In the genomic region with DNA sequence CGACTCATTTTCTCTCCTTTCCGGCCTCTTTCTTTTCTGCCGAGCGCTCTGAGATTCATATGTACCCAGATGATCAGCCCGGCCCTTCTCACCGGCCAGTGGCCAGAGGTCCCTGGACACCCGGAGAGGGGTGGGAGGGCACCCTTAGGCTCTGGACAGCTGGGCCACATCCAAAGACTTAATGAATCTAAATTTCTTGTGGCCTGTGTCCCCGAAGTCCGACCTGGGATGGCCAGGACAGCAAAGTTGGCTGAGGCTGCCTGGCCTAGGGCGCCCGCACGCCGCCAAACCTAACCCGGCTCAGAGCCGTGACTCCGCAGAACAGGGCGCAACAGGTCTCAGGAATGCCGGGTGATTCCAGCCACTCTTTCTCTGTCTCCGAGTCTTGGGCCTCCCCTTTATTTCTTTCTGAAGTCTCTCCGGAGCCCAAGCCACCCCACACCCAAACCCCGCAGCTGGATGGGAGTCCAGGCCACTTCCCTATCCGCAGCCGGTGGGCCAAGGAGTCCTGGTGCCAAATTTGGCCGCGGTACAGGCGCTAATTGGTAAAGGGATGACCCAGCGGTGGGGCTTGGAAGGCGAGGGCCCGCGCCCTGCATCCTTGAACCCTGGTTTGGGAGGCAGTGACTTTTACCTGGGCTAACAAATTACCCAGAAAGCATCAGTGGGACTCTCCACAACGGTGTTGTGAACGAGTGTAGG, we compare ENCODE assay signal across 28 cellular contexts. TPM values are rescaled to one million over a fixed set of nuclear protein-coding genes. Genes with fewer than 3 reads are reported as not detected.
DNase-seq lines count a peak whose midpoint lies in the region; TF ChIP-seq lines count a peak whose summit lies in the region.
"Had no signal": no experiment of that assay in that cellular context is flagged by ENCODE, and none has a peak within 500 bp of the region (broad histone marks: within the 10 kb centered on the region; RNA-seq: fewer than 3 reads in every experiment).

No MANE protein-coding gene starts in this region.

- WGBS in endodermal cell (ENCODE audit: insufficient coverage in 1 of 2, insufficient read length in 1 of 2), 2 experiments, result 4 to 5% methylated on average over 4 to 32 of the region's 32 CpGs
- 13% methylated on average over 32 of the region's 32 CpGs for WGBS in prostate gland

- H3K27me3 Mint-ChIP-seq in activated CD4-positive, alpha-beta T cell treated with anti-CD3 and anti-CD28 coated beads, Interleukin-2, amount 10 ng/mL, durations not matched to agents 7 days and 5 days, result peaks cover 95% of the 10 kb centered on the region
- peaks cover 100% of the 10 kb centered on the region for H3K27me3 Mint-ChIP-seq in endodermal cell (ENCODE audit: insufficient read depth)
- H3K27me3 Mint-ChIP-seq in nephron (ENCODE audit: low read depth), result peaks cover 100% of the 10 kb centered on the region
- H3K27me3 Mint-ChIP-seq in activated T-helper 2 cell treated with anti-CD3 and anti-CD28 coated beads, Interferon-gamma antibody, Interleukin-2, Interleukin-4, amounts not matched to agents 10 μg/mL and 5 μg/mL and 100 μg/mL, durations not matched to agents 14 hours and 24 hours and 36 hours (ENCODE audit: low read depth), result peaks cover 94% of the 10 kb centered on the region

- H3K36me3 ChIP-seq in endodermal cell (ENCODE audit: control insufficient read depth, insufficient read depth, low read length) (no peaks in the 10 kb centered on the region), prostate gland (no peaks in the 10 kb centered on the region)
- H3K36me3 ChIP-seq: colonic mucosa, pancreas, stomach, transverse colon, WERI-Rb-1 had no signal

- H3K9me3 Mint-ChIP-seq in activated CD4-positive, alpha-beta T cell treated with anti-CD3 and anti-CD28 coated beads, Interleukin-2, amount 10 ng/mL, durations not matched to agents 7 days and 5 days, result peaks cover 7% of the 10 kb centered on the region
- H3K9me3 Mint-ChIP-seq in endodermal cell (peaks cover 3% of the 10 kb centered on the region), nephron (peaks cover 4% of the 10 kb centered on the region)
- H3K9me3 Mint-ChIP-seq in activated T-helper 2 cell treated with anti-CD3 and anti-CD28 coated beads, Interferon-gamma antibody, Interleukin-2, Interleukin-4, amounts not matched to agents 10 μg/mL and 5 μg/mL and 100 μg/mL, durations not matched to agents 14 hours and 24 hours and 36 hours, result peaks cover 4% of the 10 kb centered on the region

- TF ChIP-seq CTCF in endodermal cell (conservative IDR thresholded peaks at IDR 0.05), result no peak
- no peak for TF ChIP-seq CTCF in nephron (IDR thresholded peaks at IDR 0.05; ENCODE audit: unreplicated experiment in 3 of 3)
- TF ChIP-seq CTCF in prostate gland (IDR thresholded peaks at IDR 0.05), result no peak

- POLR2A ChIA-PET in activated CD4-positive, alpha-beta T cell treated with anti-CD3 and anti-CD28 coated beads, Interleukin-2, amount 10 ng/mL, durations not matched to agents 7 days and 5 days (lab: Charles Lee), result interaction anchor here (0.6 kb wide), 1 partner anchor 21 kb away, joined by 3 read pairs; no protein-coding TSS in a partner anchor

- H3K4me1 Mint-ChIP-seq in activated CD4-positive, alpha-beta T cell treated with anti-CD3 and anti-CD28 coated beads, Interleukin-2, amount 10 ng/mL, durations not matched to agents 7 days and 5 days, result peaks cover 24% of the 10 kb centered on the region
- peaks cover 53% of the 10 kb centered on the region for H3K4me1 Mint-ChIP-seq in endodermal cell
- peaks cover 46% of the 10 kb centered on the region for H3K4me1 Mint-ChIP-seq in nephron
- peaks cover 32% of the 10 kb centered on the region for H3K4me1 Mint-ChIP-seq in activated T-helper 2 cell treated with anti-CD3 and anti-CD28 coated beads, Interferon-gamma antibody, Interleukin-2, Interleukin-4, amounts not matched to agents 10 μg/mL and 5 μg/mL and 100 μg/mL, durations not matched to agents 14 hours and 24 hours and 36 hours (ENCODE audit: low read depth)

- CTCF ChIA-PET in activated CD4-positive, alpha-beta T cell treated with anti-CD3 and anti-CD28 coated beads, Interleukin-2, amount 10 ng/mL, durations not matched to agents 7 days and 5 days (lab: Charles Lee), result no interaction called here

- no peak overlapping the region for H3K4me3 ChIP-seq in endodermal cell (ENCODE audit: low read length)
- no peak overlapping the region for H3K4me3 ChIP-seq in prostate gland
- H3K4me3 ChIP-seq: colonic mucosa, pancreas, transverse colon had no signal

- H3K36me3 Mint-ChIP-seq in activated CD4-positive, alpha-beta T cell treated with anti-CD3 and anti-CD28 coated beads, Interleukin-2, amount 10 ng/mL, durations not matched to agents 7 days and 5 days (ENCODE audit: low read depth), result peaks cover 11% of the 10 kb centered on the region
- no peaks in the 10 kb centered on the region for H3K36me3 Mint-ChIP-seq in endodermal cell (ENCODE audit: low read depth)
- H3K36me3 Mint-ChIP-seq in nephron (ENCODE audit: low read depth), result no peaks in the 10 kb centered on the region
- peaks cover 16% of the 10 kb centered on the region for H3K36me3 Mint-ChIP-seq in activated T-helper 2 cell treated with anti-CD3 and anti-CD28 coated beads, Interferon-gamma antibody, Interleukin-2, Interleukin-4, amounts not matched to agents 10 μg/mL and 5 μg/mL and 100 μg/mL, durations not matched to agents 14 hours and 24 hours and 36 hours (ENCODE audit: low read depth)

- TF ChIP-seq POLR2A in prostate gland (IDR thresholded peaks at IDR 0.05), result no peak

- no peaks in the 10 kb centered on the region for H3K9me3 ChIP-seq in endodermal cell (ENCODE audit: control insufficient read depth, low read length)
- H3K9me3 ChIP-seq in prostate gland, result no peaks in the 10 kb centered on the region
- H3K9me3 ChIP-seq: colonic mucosa, pancreas, transverse colon had no signal

- H3K4me1 ChIP-seq in endodermal cell (ENCODE audit: control insufficient read depth, insufficient read depth, low read length) (peaks cover 3% of the 10 kb centered on the region), prostate gland (replicated peaks) (no peaks in the 10 kb centered on the region)

- no peak overlapping the region for H3K9ac ChIP-seq in endodermal cell (ENCODE audit: extremely low read depth, low read length, poor library complexity, severe bottlenecking)

- H3K27me3 ChIP-seq in endodermal cell (ENCODE audit: control insufficient read depth, insufficient read depth, low read length, poor library complexity, severe bottlenecking), result peaks cover 100% of the 10 kb centered on the region
- H3K27me3 ChIP-seq in prostate gland (replicated peaks; ENCODE audit: insufficient read depth), result peaks cover 89% of the 10 kb centered on the region

- H3K27ac ChIP-seq in endodermal cell (ENCODE audit: low read depth, low read length) (peak overlapping the region; percentile 56), prostate gland (no peak overlapping the region)
- H3K27ac ChIP-seq: colonic mucosa, pancreas, stomach, transverse colon, WERI-Rb-1 had no signal

- peak overlapping the region; percentile 50 for H3K27ac Mint-ChIP-seq in activated CD4-positive, alpha-beta T cell treated with anti-CD3 and anti-CD28 coated beads, Interleukin-2, amount 10 ng/mL, durations not matched to agents 7 days and 5 days
- no peak overlapping the region for H3K27ac Mint-ChIP-seq in endodermal cell
- H3K27ac Mint-ChIP-seq in nephron, result peak overlapping the region in 1 of 3 experiments; percentile 19
- no peak overlapping the region for H3K27ac Mint-ChIP-seq in activated T-helper 2 cell treated with anti-CD3 and anti-CD28 coated beads, Interferon-gamma antibody, Interleukin-2, Interleukin-4, amounts not matched to agents 10 μg/mL and 5 μg/mL and 100 μg/mL, durations not matched to agents 14 hours and 24 hours and 36 hours

- DNase-seq in activated CD4-positive, alpha-beta T cell treated with anti-CD3 and anti-CD28 coated beads, Interleukin-2, amount 10 ng/mL, durations not matched to agents 7 days and 5 days, result no peak
- no peak for DNase-seq in activated CD4-positive, alpha-beta T cell treated with anti-CD3 and anti-CD28 coated beads, Interleukin-2, amount 50 U/mL, for 1 hour
- DNase-seq in endodermal cell (peak; percentile 80), kidney tubule cell (ENCODE audit: low spot score) (no peak), inferior parietal cortex (ENCODE audit: extremely low spot score) (no peak), prostate gland (ENCODE audit: low spot score) (no peak)
- DNase-seq in activated T-helper 2 cell treated with anti-CD3 and anti-CD28 coated beads, Interferon-gamma antibody, Interleukin-2, Interleukin-4, amounts not matched to agents 10 μg/mL and 5 μg/mL and 100 μg/mL, durations not matched to agents 14 hours and 24 hours and 36 hours (ENCODE audit: low spot score), result no peak
- DNase-seq: activated CD4-positive, alpha-beta T cell treated with anti-CD3 and anti-CD28 coated beads, Interleukin-2, amount 50 U/mL, for 4 hours; activated CD8-positive, alpha-beta memory T cell treated with anti-CD3 and anti-CD28 coated beads, Interleukin-2, amount 50 U/mL, for 4 hours; activated effector memory CD4-positive, alpha-beta T cell treated with Interleukin-2 at 50 U/mL for 16 hours; AML-193; CD4-positive, alpha-beta memory T cell; colonic mucosa; IMR-90; naive B cell; NCI-H1105 treated with DMSO at 0.1 percent for 48 hours; NCI-H2029; NCI-H345; stomach; T-helper 9 cell; transverse colon; WERI-Rb-1 had no signal

- intact Hi-C loops in activated T-helper 2 cell treated with anti-CD3 and anti-CD28 coated beads, Interferon-gamma antibody, Interleukin-2, Interleukin-4, amounts not matched to agents 10 μg/mL and 5 μg/mL and 100 μg/mL, durations not matched to agents 14 hours and 24 hours and 36 hours (cut with micrococcal nuclease), result loop anchor here (5.0 kb wide), 1 partner anchor 59 kb away; no protein-coding TSS in a partner anchor
- intact Hi-C loops in prostate gland (cut with DNase I), result no loop called here

- H3K4me3 Mint-ChIP-seq in activated CD4-positive, alpha-beta T cell treated with anti-CD3 and anti-CD28 coated beads, Interleukin-2, amount 10 ng/mL, durations not matched to agents 7 days and 5 days, result no peak overlapping the region
- H3K4me3 Mint-ChIP-seq in endodermal cell (peak overlapping the region; percentile 14), nephron (peak overlapping the region; percentile 13 to 48 (median 27))
- no peak overlapping the region for H3K4me3 Mint-ChIP-seq in activated T-helper 2 cell treated with anti-CD3 and anti-CD28 coated beads, Interferon-gamma antibody, Interleukin-2, Interleukin-4, amounts not matched to agents 10 μg/mL and 5 μg/mL and 100 μg/mL, durations not matched to agents 14 hours and 24 hours and 36 hours (ENCODE audit: low read depth)

RNA-seq across cellular contexts. Expression of a gene that starts 2.6 kb away (rescaled TPM):
- not detected for total RNA-seq in activated CD4-positive, alpha-beta T cell treated with anti-CD3 and anti-CD28 coated beads, Interleukin-2, amount 10 ng/mL, durations not matched to agents 7 days and 5 days
- total RNA-seq in endodermal cell (not detected), prostate gland (not detected)
- polyA plus RNA-seq in endodermal cell (2013, experiment 1 of 2), result 89.3 TPM
- 69.3 TPM for polyA plus RNA-seq in endodermal cell (2013, experiment 2 of 2)
- total RNA-seq in activated T-helper 2 cell treated with anti-CD3 and anti-CD28 coated beads, Interferon-gamma antibody, Interleukin-2, Interleukin-4, amounts not matched to agents 10 μg/mL and 5 μg/mL and 100 μg/mL, durations not matched to agents 14 hours and 24 hours and 36 hours, result not detected in 2 replicates
- total RNA-seq: bronchial epithelial cell; CD4-positive, alpha-beta memory T cell; fibroblast of lung; glomerular endothelial cell; IMR-90; mesenteric fat pad; pancreas; stomach; transverse colon had no signal
- polyA plus RNA-seq: CD4-positive, alpha-beta memory T cell; fibroblast of lung; IMR-90; pancreas; stomach had no signal

Comparison
In these comparisons a context has a peak if more than half of its experiments do, and no peak if none do; other contexts are left out.
1. H3K4me3 Mint-ChIP-seq: peak in endodermal cell (single experiment) and nephron (3 of 3); none in activated CD4-positive, alpha-beta T cell treated with anti-CD3 and anti-CD28 coated beads, Interleukin-2, amount 10 ng/mL, durations not matched to agents 7 days and 5 days (single experiment) and activated T-helper 2 cell treated with anti-CD3 and anti-CD28 coated beads, Interferon-gamma antibody, Interleukin-2, Interleukin-4, amounts not matched to agents 10 μg/mL and 5 μg/mL and 100 μg/mL, durations not matched to agents 14 hours and 24 hours and 36 hours (single experiment).